ENCODE assay signal across 30 cellular contexts in genomic region chr5:153813871-153814270, GRCh38.
"Had no signal": no experiment of that assay in that cellular context is flagged by ENCODE, and none has a peak within 500 bp of the region (broad histone marks: within the 10 kb centered on the region; RNA-seq: fewer than 3 reads in every experiment).

No MANE protein-coding gene starts in this region.

- H3K9me3 ChIP-seq: breast epithelium, gastroesophageal sphincter, ovary, stomach, thyroid gland, upper lobe of left lung, vagina had no signal

- H3K27me3 ChIP-seq: breast epithelium, gastroesophageal sphincter, hepatocyte, ovary, stomach, thyroid gland, upper lobe of left lung, vagina had no signal

- H3K4me2 ChIP-seq: hepatocyte, smooth muscle cell had no signal

- H3K79me2 ChIP-seq: hepatocyte had no signal

- H3K4me3 ChIP-seq: breast epithelium, gastroesophageal sphincter, hepatocyte, ovary, smooth muscle cell, stomach, thyroid gland, upper lobe of left lung, vagina had no signal

- H3K4me1 ChIP-seq: breast epithelium, gastroesophageal sphincter, stomach, thyroid gland, upper lobe of left lung, vagina had no signal

- H3K36me3 ChIP-seq: breast epithelium, gastroesophageal sphincter, ovary, stomach, thyroid gland, upper lobe of left lung, vagina had no signal

- H2AFZ ChIP-seq: hepatocyte had no signal

- DNase-seq: activated CD4-positive, alpha-beta memory T cell treated with anti-CD3 and anti-CD28 coated beads for 36 hours; activated CD4-positive, alpha-beta T cell treated with anti-CD3 and anti-CD28 coated beads, Interleukin-2, amount 10 ng/mL, durations not matched to agents 24 days and 14 days; activated CD4-positive, CD25-positive, alpha-beta regulatory T cell treated with anti-CD3 and anti-CD28 coated beads, Interleukin-2, amount 50 U/mL, for 72 hours; activated CD8-positive, alpha-beta memory T cell treated with anti-CD3 and anti-CD28 coated beads, Interleukin-2, amount 50 U/mL, for 48 hours; activated gamma-delta T cell treated with Interleukin-2 at 50 U/mL for 16 hours; activated naive CD4-positive, alpha-beta T cell treated with anti-CD3 and anti-CD28 coated beads, Interleukin-2, amount 50 U/mL, for 16 hours; activated T-cell treated with anti-CD3 and anti-CD28 coated beads, Interleukin-2, amount 50 U/mL, for 4 hours; amygdala; central memory CD4-positive, alpha-beta T cell; endodermal cell; islet precursor cell; left cardiac atrium; left ventricle myocardium superior; mammary epithelial cell; naive B cell; ovary; retina; stimulated activated CD4-positive, alpha-beta T cell treated with anti-CD3 and anti-CD28 coated beads, Interleukin-1b, Interleukin-23, amount 100 ng/mL, for 48 hours; stimulated activated CD4-positive, alpha-beta T cell treated with anti-CD3 and anti-CD28 coated beads, Interleukin-4, amount 100 ng/mL, for 4 hours; stimulated activated CD8-positive, alpha-beta memory T cell treated with anti-CD3 and anti-CD28 coated beads, Interleukin-4, amount 100 ng/mL, for 48 hours; stomach; T-helper 17 cell; T1000; thyroid gland; upper lobe of left lung had no signal

- H3K27ac ChIP-seq: breast epithelium, gastroesophageal sphincter, hepatocyte, ovary, stomach, thyroid gland, upper lobe of left lung, vagina had no signal
